Comparison of ENCODE assay signal across 16 cellular contexts in genomic region chr3:157573281-157573680, GRCh38.
DNase-seq lines count a peak whose midpoint lies in the region; ATAC-seq and TF ChIP-seq lines count a peak whose summit lies in the region.
"Had no signal": no experiment of that assay in that cellular context is flagged by ENCODE, and none has a peak within 500 bp of the region (broad histone marks: within the 10 kb centered on the region; RNA-seq: fewer than 3 reads in every experiment).

No MANE protein-coding gene starts in this region.

- peak overlapping the region; percentile 23 for H3K4me2 ChIP-seq in osteoblast (ENCODE audit: insufficient read depth, low read length)
- H3K4me2 ChIP-seq: GM23338 had no signal

- H3K27ac Mint-ChIP-seq in natural killer cell = no peak overlapping the region
- H3K27ac Mint-ChIP-seq: activated CD4-positive, alpha-beta memory T cell treated with anti-CD3 and anti-CD28 coated beads for 36 hours; CD4-positive, alpha-beta memory T cell; GM23338 had no signal

- H3K4me3 Mint-ChIP-seq in natural killer cell = no peak overlapping the region
- H3K4me3 Mint-ChIP-seq: activated CD4-positive, alpha-beta memory T cell treated with anti-CD3 and anti-CD28 coated beads for 36 hours; CD4-positive, alpha-beta memory T cell; central memory CD8-positive, alpha-beta T cell; GM23338 had no signal

- H3K36me3 Mint-ChIP-seq in natural killer cell = no peaks in the 10 kb centered on the region
- H3K36me3 Mint-ChIP-seq: activated CD4-positive, alpha-beta memory T cell treated with anti-CD3 and anti-CD28 coated beads for 36 hours; CD4-positive, alpha-beta memory T cell had no signal

- no peaks in the 10 kb centered on the region for H3K9me3 Mint-ChIP-seq in natural killer cell
- H3K9me3 Mint-ChIP-seq: activated CD4-positive, alpha-beta memory T cell treated with anti-CD3 and anti-CD28 coated beads for 36 hours; CD4-positive, alpha-beta memory T cell; central memory CD8-positive, alpha-beta T cell; GM23338 had no signal

- in situ Hi-C loops in astrocyte of the cerebellum (cut with HindIII; ENCODE audit: low sequenced_read_pairs) = no loop called here

- H3K9me3 ChIP-seq in osteoblast (ENCODE audit: low read depth, low read length) = no peaks in the 10 kb centered on the region

- intact Hi-C loops in natural killer cell (cut with micrococcal nuclease) = no loop called here

- H3K4me1 ChIP-seq in osteoblast (ENCODE audit: insufficient read depth, low read length) = peaks cover 22% of the 10 kb centered on the region

- H3K4me3 ChIP-seq in AG09309 (ENCODE audit: control insufficient read depth, low read depth, low read length) (no peak overlapping the region), astrocyte of the cerebellum (ENCODE audit: low read depth, low read length) (no peak overlapping the region), osteoblast (ENCODE audit: insufficient read depth, low read length) (no peak overlapping the region)
- H3K4me3 ChIP-seq: GM23338 had no signal

- peak; percentile 95 for DNase-seq in AG09309 (ENCODE audit: low read depth)
- DNase-seq in GM04504 (ENCODE audit: low read depth) = peak; percentile 81
- peak; percentile 4 for DNase-seq in astrocyte of the cerebellum (ENCODE audit: low read depth)
- no peak for DNase-seq in osteoblast (ENCODE audit: insufficient read length, low spot score, missing footprints)
- no peak for DNase-seq in natural killer cell
- no peak for DNase-seq in NCI-H345 (lab: John Stamatoyannopoulos, UW)
- DNase-seq in DMS 273 treated with DMSO at 0.1 percent for 48 hours (lab: John Stamatoyannopoulos, UW) = no peak
- no peak for DNase-seq in NCI-H2081 treated with DMSO at 0.1 percent for 48 hours (lab: John Stamatoyannopoulos, UW)
- DNase-seq: activated CD4-positive, CD25-positive, alpha-beta regulatory T cell; activated gamma-delta T cell treated with Interleukin-2 at 50 U/mL for 16 hours; NCI-H526 treated with DMSO at 0.1 percent for 48 hours; stimulated activated CD8-positive, alpha-beta memory T cell treated with anti-CD3 and anti-CD28 coated beads, Interleukin-4, amount 100 ng/mL, for 48 hours had no signal

- no peaks in the 10 kb centered on the region for H3K36me3 ChIP-seq in osteoblast (ENCODE audit: insufficient read depth, low read length)

- H3K4me1 Mint-ChIP-seq in natural killer cell = no peaks in the 10 kb centered on the region
- H3K4me1 Mint-ChIP-seq: central memory CD8-positive, alpha-beta T cell; GM23338 had no signal

- no peak for TF ChIP-seq CTCF in AG09309 (IDR thresholded peaks at IDR 0.05; ENCODE audit: control insufficient read depth, insufficient read depth, low read depth, low read length, missing control alignments)
- TF ChIP-seq CTCF in astrocyte of the cerebellum (IDR thresholded peaks at IDR 0.05; ENCODE audit: low read depth, low read length, missing control alignments) = no peak
- TF ChIP-seq CTCF in osteoblast (IDR thresholded peaks at IDR 0.05; ENCODE audit: extremely low read depth, low read depth, low read length) = no peak
- TF ChIP-seq CTCF in natural killer cell (IDR thresholded peaks at IDR 0.05) = no peak

- no peak overlapping the region for H2AFZ ChIP-seq in osteoblast (ENCODE audit: low read length)
- H2AFZ ChIP-seq: GM23338 had no signal

- no peaks in the 10 kb centered on the region for H3K79me2 ChIP-seq in osteoblast (ENCODE audit: insufficient read depth, low read length)

- peak overlapping the region; percentile 40 for H3K27ac ChIP-seq in osteoblast (ENCODE audit: low read depth, low read length)

- no peak for ATAC-seq in natural killer cell

- no peaks in the 10 kb centered on the region for H3K27me3 ChIP-seq in osteoblast (ENCODE audit: insufficient read depth, low read length)

- H3K27me3 Mint-ChIP-seq in natural killer cell (ENCODE audit: low read depth in 2 of 2) = no peaks in the 10 kb centered on the region
- H3K27me3 Mint-ChIP-seq: central memory CD8-positive, alpha-beta T cell had no signal

- no peaks in the 10 kb centered on the region for H4K20me1 ChIP-seq in osteoblast (ENCODE audit: insufficient read depth, low read length)

Comparison
In these comparisons a context has a peak if more than half of its experiments do, and no peak if none do; other contexts are left out.
1. DNase-seq: peak in AG09309 (single experiment), GM04504 (single experiment) and astrocyte of the cerebellum (single experiment); none in osteoblast (single experiment), natural killer cell (single experiment), NCI-H345 (single experiment), DMS 273 treated with DMSO at 0.1 percent for 48 hours (single experiment) and NCI-H2081 treated with DMSO at 0.1 percent for 48 hours (single experiment).